In genomic region chr12:24708029-24708428, GRCh38 we compare ENCODE assay signal across 13 cellular contexts.
DNase-seq lines count a peak whose midpoint lies in the region; ATAC-seq lines count a peak whose summit lies in the region.
"Had no signal": no experiment of that assay in that cellular context is flagged by ENCODE, and none has a peak within 500 bp of the region (broad histone marks: within the 10 kb centered on the region; RNA-seq: fewer than 3 reads in every experiment).

No MANE protein-coding gene starts in this region.

- no peak overlapping the region for H3K27ac Mint-ChIP-seq in activated CD4-positive, alpha-beta T cell treated with anti-CD3 and anti-CD28 coated beads for 36 hours
- no peak overlapping the region for H3K27ac Mint-ChIP-seq in activated naive CD4-positive, alpha-beta T cell treated with anti-CD3 and anti-CD28 coated beads, Interleukin-2, amount 50 U/mL, for 72 hours
- H3K27ac Mint-ChIP-seq: CD14-positive monocyte; CD4-positive, alpha-beta memory T cell had no signal

- no peak for DNase-seq in activated CD4-positive, alpha-beta T cell treated with anti-CD3 and anti-CD28 coated beads for 36 hours
- DNase-seq in activated CD4-positive, alpha-beta T cell treated with anti-CD3 and anti-CD28 coated beads, Interleukin-2, amount 50 U/mL, for 48 hours, result no peak
- no peak for DNase-seq in activated naive CD4-positive, alpha-beta T cell treated with anti-CD3 and anti-CD28 coated beads, Interleukin-2, amount 50 U/mL, for 72 hours (ENCODE audit: low spot score in 2 of 2)
- DNase-seq in activated naive CD4-positive, alpha-beta T cell treated with anti-CD3 and anti-CD28 coated beads, Interleukin-2, amount 50 U/mL, for 16 hours, result no peak
- DNase-seq in stimulated activated naive CD8-positive, alpha-beta T cell treated with anti-CD3 and anti-CD28 coated beads, Interleukin-15, Interleukin-2, amounts not matched to agents 100 U/mL and 50 U/mL, for 24 hours, result no peak
- DNase-seq in AG20443 (ENCODE audit: low spot score) (no peak), cerebellar nuclear complex (lab: John Stamatoyannopoulos, UW) (no peak)
- DNase-seq: CD4-positive, alpha-beta memory T cell; DMS153; DMS79; GM23248 had no signal

- POLR2A ChIA-PET in activated CD4-positive, alpha-beta T cell treated with anti-CD3 and anti-CD28 coated beads for 36 hours (lab: Charles Lee), result interaction anchor here (1.4 kb wide), 1 partner anchor 17 kb away, joined by 5 read pairs; no protein-coding TSS in a partner anchor

- CTCF ChIA-PET in activated CD4-positive, alpha-beta T cell treated with anti-CD3 and anti-CD28 coated beads for 36 hours (lab: Charles Lee), result interaction anchor here (1.8 kb wide), 1 partner anchor 16 kb away, joined by 4 read pairs; no protein-coding TSS in a partner anchor

- H3K4me1 Mint-ChIP-seq in activated CD4-positive, alpha-beta T cell treated with anti-CD3 and anti-CD28 coated beads for 36 hours, result peaks cover 22% of the 10 kb centered on the region
- H3K4me1 Mint-ChIP-seq: CD4-positive, alpha-beta memory T cell had no signal

- ATAC-seq in activated CD4-positive, alpha-beta T cell treated with anti-CD3 and anti-CD28 coated beads for 36 hours, result peak; percentile 59
- ATAC-seq in activated naive CD4-positive, alpha-beta T cell treated with anti-CD3 and anti-CD28 coated beads, Interleukin-2, amount 50 U/mL, for 72 hours, result peak; percentile 22 to 79
- ATAC-seq in stimulated activated naive CD8-positive, alpha-beta T cell treated with anti-CD3 and anti-CD28 coated beads, Interleukin-15, Interleukin-2, amounts not matched to agents 100 U/mL and 50 U/mL, for 24 hours, result peak; percentile 20
- ATAC-seq: A549 had no signal

- H3K27me3 Mint-ChIP-seq in activated CD4-positive, alpha-beta T cell treated with anti-CD3 and anti-CD28 coated beads for 36 hours, result peaks cover 12% of the 10 kb centered on the region

- peaks cover 5% of the 10 kb centered on the region for H3K9me3 Mint-ChIP-seq in activated CD4-positive, alpha-beta T cell treated with anti-CD3 and anti-CD28 coated beads for 36 hours (ENCODE audit: low read depth)
- peaks cover 0 to 13% of the 10 kb centered on the region in 2 donors for H3K9me3 Mint-ChIP-seq in activated naive CD4-positive, alpha-beta T cell treated with anti-CD3 and anti-CD28 coated beads, Interleukin-2, amount 50 U/mL, for 72 hours

- no peak overlapping the region for H3K4me3 Mint-ChIP-seq in activated CD4-positive, alpha-beta T cell treated with anti-CD3 and anti-CD28 coated beads for 36 hours
- H3K4me3 Mint-ChIP-seq: CD14-positive monocyte; CD4-positive, alpha-beta memory T cell had no signal

- intact Hi-C loops in activated CD4-positive, alpha-beta T cell treated with anti-CD3 and anti-CD28 coated beads for 36 hours (cut with DNase I, micrococcal nuclease), result loop anchor here (1.0 to 5.0 kb wide), 5 partner anchors 17 to 131 kb away; no protein-coding TSS in a partner anchor

- H3K36me3 Mint-ChIP-seq in activated CD4-positive, alpha-beta T cell treated with anti-CD3 and anti-CD28 coated beads for 36 hours (ENCODE audit: low read depth), result no peaks in the 10 kb centered on the region
- H3K36me3 Mint-ChIP-seq in activated naive CD4-positive, alpha-beta T cell treated with anti-CD3 and anti-CD28 coated beads, Interleukin-2, amount 50 U/mL, for 72 hours, result no peaks in the 10 kb centered on the region
- H3K36me3 Mint-ChIP-seq: CD14-positive monocyte; CD4-positive, alpha-beta memory T cell had no signal
